ENCODE assay signal across 1 cellular context in the genomic region with DNA sequence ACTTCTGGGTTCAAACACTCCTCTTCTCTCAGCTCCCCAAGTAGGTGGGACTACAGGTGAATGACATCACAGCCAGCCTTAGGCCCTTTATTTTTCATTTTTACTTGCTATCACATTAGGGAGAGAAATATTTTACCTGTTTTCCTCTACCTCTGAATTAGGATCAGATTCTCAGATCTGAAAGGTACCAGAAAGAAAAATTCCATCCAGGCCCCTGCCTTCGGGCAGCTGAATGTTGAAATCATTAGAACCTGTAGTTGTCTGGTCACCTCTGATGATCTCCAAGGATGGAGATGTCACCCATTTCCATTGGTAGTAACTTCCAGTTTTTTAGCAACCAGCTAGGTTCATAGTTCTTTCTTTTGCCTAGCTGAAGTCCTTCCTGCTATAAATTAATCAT.
TF ChIP-seq lines count a peak whose summit lies in the region.

No MANE protein-coding gene starts in this region.

TF ChIP-seq in GM23338, 12 proteins besides CTCF, POLR2A, EP300 and RAD21 (continued from another document):
- TF ChIP-seq ZNF462 (CRISPR knock-in tag; IDR thresholded peaks at IDR 0.05): no peak
- TF ChIP-seq EZH2 (IDR thresholded peaks at IDR 0.05; ENCODE audit: low read depth, unreplicated experiment): no peak
